8 cellular contexts compared by ENCODE assay signal in genomic region chr19:10861118-10861651, GRCh38. TPM values are rescaled to one million over a fixed set of nuclear protein-coding genes. Genes with fewer than 3 reads are reported as not detected.
DNase-seq lines count a peak whose midpoint lies in the region; ATAC-seq, FAIRE-seq and TF ChIP-seq lines count a peak whose summit lies in the region.
"Had no signal": no experiment of that assay in that cellular context is flagged by ENCODE, and none has a peak within 500 bp of the region (broad histone marks: within the 10 kb centered on the region; RNA-seq: fewer than 3 reads in every experiment).

No MANE protein-coding gene starts in this region.

- in situ Hi-C loops in astrocyte of the cerebellum (cut with HindIII; ENCODE audit: low sequenced_read_pairs): no loop called here

- H3K4me3 ChIP-seq in astrocyte of the cerebellum (ENCODE audit: low read depth, low read length): no peak overlapping the region

- H3K27me3 Mint-ChIP-seq in naive B cell: no peaks in the 10 kb centered on the region

- no peaks in the 10 kb centered on the region for H3K9me3 Mint-ChIP-seq in naive B cell
- H3K9me3 Mint-ChIP-seq: immature natural killer cell had no signal

- peak; percentile 26 to 48 for ATAC-seq in naive B cell (ENCODE audit: low read depth in 2 of 2)
- no peak for ATAC-seq in GM18511 (IDR thresholded peaks at IDR 0.05; ENCODE audit: unreplicated experiment)
- ATAC-seq in HG02973 (IDR thresholded peaks at IDR 0.05; ENCODE audit: unreplicated experiment): no peak

- peak; percentile 5 for FAIRE-seq in GM12891 (lab: Jason Lieb, UNC)

- no peak overlapping the region for H3K4me3 Mint-ChIP-seq in naive B cell
- H3K4me3 Mint-ChIP-seq: immature natural killer cell had no signal

- H3K27ac Mint-ChIP-seq in naive B cell: no peak overlapping the region

- DNase-seq in GM12891 (ENCODE audit: insufficient read length, low spot score) (no peak), NCI-H69 (lab: John Stamatoyannopoulos, UW) (peak; percentile 59), astrocyte of the cerebellum (ENCODE audit: low read depth) (no peak), naive B cell (no peak), DMS114 treated with DMSO at 0.1 percent for 48 hours (lab: John Stamatoyannopoulos, UW; ENCODE audit: unreplicated experiment) (no peak)

- H3K36me3 Mint-ChIP-seq in naive B cell: no peaks in the 10 kb centered on the region
- H3K36me3 Mint-ChIP-seq: immature natural killer cell had no signal

- TF ChIP-seq POLR2A in GM12891 (IDR thresholded peaks at IDR 0.05; ENCODE audit: low read depth, low read length): no peak

- H3K4me1 Mint-ChIP-seq in naive B cell: peaks cover 14 to 24% (median 15%) of the 10 kb centered on the region in 3 donors

- peak; percentile 53 for TF ChIP-seq CTCF in astrocyte of the cerebellum (IDR thresholded peaks at IDR 0.05; ENCODE audit: low read depth, low read length, missing control alignments)

TF ChIP-seq in GM12891, 5 proteins besides CTCF, POLR2A, EP300 and RAD21:
- TF ChIP-seq SPI1 (IDR thresholded peaks at IDR 0.05; ENCODE audit: low read depth, low read length) (no peak), POLR2AphosphoS5 (IDR thresholded peaks at IDR 0.05; ENCODE audit: low read depth, low read length) (no peak)

RNA-seq across cellular contexts. Expression of gene CARM1, which starts 10.2 kb away (rescaled TPM):
- polyA plus RNA-seq in GM12891 (2012; ENCODE audit: low read depth, missing spikeins): 55.0 TPM
- under 1 TPM; 0.37 to 0.75 (median 0.63) TPM for polyA plus RNA-seq in naive B cell (ENCODE audit: low read depth in 6 of 6)

RNA-seq across cellular contexts. Expression of gene C19orf38, which starts 13.0 kb away (rescaled TPM):
- 5.8 TPM for polyA plus RNA-seq in GM12891 (2012; ENCODE audit: low read depth, missing spikeins)
- polyA plus RNA-seq in naive B cell (ENCODE audit: low read depth in 6 of 6): 1 to 10 TPM; 1.5 to 5.3 (median 1.9) TPM

RNA-seq across cellular contexts. Expression of gene TMED1, which starts 25.2 kb away (rescaled TPM):
- 12.4 TPM for polyA plus RNA-seq in GM12891 (2012; ENCODE audit: low read depth, missing spikeins)
- 10 to 100 TPM; 17.4 to 25.8 (median 22.3) TPM for polyA plus RNA-seq in naive B cell (ENCODE audit: low read depth in 6 of 6)

Comparison
In these comparisons a context has a peak if more than half of its experiments do, and no peak if none do; other contexts are left out.
1. ATAC-seq: peak in naive B cell (2 of 2); none in GM18511 (single experiment) and HG02973 (single experiment).